8 cellular contexts compared by ENCODE assay signal in genomic region chr10:11684717-11685645, GRCh38. TPM values are rescaled to one million over a fixed set of nuclear protein-coding genes. Genes with fewer than 3 reads are reported as not detected.
A peak's percentile ranks its signal among the peaks of the same experiment; 100 is the strongest.
DNase-seq lines count a peak whose midpoint lies in the region; ATAC-seq and TF ChIP-seq lines count a peak whose summit lies in the region.

No MANE protein-coding gene starts in this region.

- H2BK120ac ChIP-seq in IMR-90 (ENCODE audit: low read depth, low read length) (0 out of 2 replicates have a peak overlapping the region, but pooled peaks have one; percentile 8), mesenchymal stem cell (ENCODE audit: low read depth, low read length) (no peak overlapping the region)

- H3K23ac ChIP-seq in IMR-90 (ENCODE audit: low read depth, low read length) (no peak overlapping the region), mesenchymal stem cell (ENCODE audit: low read length in 2 of 2) (no peak overlapping the region)

- TF ChIP-seq RAD21 in IMR-90 (IDR thresholded peaks at IDR 0.05; ENCODE audit: low read length): no peak

- H3K4me1 ChIP-seq in IMR-90 (ENCODE audit: control insufficient read depth, insufficient read depth, low read length) (no peaks in the 10 kb centered on the region), mesenchymal stem cell (ENCODE audit: control insufficient read depth, insufficient read depth, low read depth, low read length) (peaks cover 4% of the 10 kb centered on the region)

- H3K36me3 ChIP-seq in IMR-90 (ENCODE audit: control insufficient read depth, insufficient read depth, low read length) (no peaks in the 10 kb centered on the region), mesenchymal stem cell (ENCODE audit: control insufficient read depth in 1 of 2, insufficient read depth in 2 of 2, low read depth in 1 of 2, low read length in 2 of 2) (no peaks in the 10 kb centered on the region)

- 0 out of 2 replicates have a peak overlapping the region, but pooled peaks have one; percentile 2 for H3K27ac ChIP-seq in IMR-90 (ENCODE audit: insufficient read depth, low read length)
- peak overlapping the region; percentile 8 for H3K27ac ChIP-seq in mesenchymal stem cell (ENCODE audit: low read length, poor library complexity, severe bottlenecking)

- peak overlapping the region; percentile 72 for H3K4me3 Mint-ChIP-seq in activated CD4-positive, alpha-beta T cell treated with anti-CD3 and anti-CD28 coated beads for 36 hours
- H3K4me3 Mint-ChIP-seq in dendritic cell treated with granulocyte-macrophage colony-stimulating factor and Interleukin-4, amounts not matched to agents 40 ng/mL and 50 ng/mL, for 4 days: peak overlapping the region; percentile 77

- H3K14ac ChIP-seq in IMR-90 (replicated peaks; ENCODE audit: low read depth, low read length) (no peak overlapping the region), mesenchymal stem cell (ENCODE audit: low read length in 2 of 2) (no peak overlapping the region)

- H3K9me3 Mint-ChIP-seq in activated CD4-positive, alpha-beta T cell treated with anti-CD3 and anti-CD28 coated beads for 36 hours (ENCODE audit: low read depth): no peaks in the 10 kb centered on the region
- no peaks in the 10 kb centered on the region for H3K9me3 Mint-ChIP-seq in dendritic cell treated with granulocyte-macrophage colony-stimulating factor and Interleukin-4, amounts not matched to agents 40 ng/mL and 50 ng/mL, for 4 days

- 31% methylated on average over 8 of the region's 26 CpGs; no CpG with 5 or more reads in 1 of the 2 experiments for WGBS in IMR-90 (ENCODE audit: extremely low coverage in 2 of 2, insufficient read length in 1 of 2), 2 experiments
- 39% methylated on average over 26 of the region's 26 CpGs for WGBS in mesenchymal stem cell

- no peak overlapping the region for H2BK20ac ChIP-seq in IMR-90 (ENCODE audit: low read depth, low read length)

- H4K8ac ChIP-seq in IMR-90 (ENCODE audit: low read depth in 2 of 2, low read length in 2 of 2) (no peak overlapping the region), mesenchymal stem cell (ENCODE audit: low read length) (no peak overlapping the region)

- H3K27ac Mint-ChIP-seq in activated CD4-positive, alpha-beta T cell treated with anti-CD3 and anti-CD28 coated beads for 36 hours: peak overlapping the region; percentile 94
- H3K27ac Mint-ChIP-seq in dendritic cell treated with granulocyte-macrophage colony-stimulating factor and Interleukin-4, amounts not matched to agents 40 ng/mL and 50 ng/mL, for 4 days: peak overlapping the region; percentile 96

- H2BK15ac ChIP-seq in IMR-90 (ENCODE audit: low read depth, low read length) (no peak overlapping the region), mesenchymal stem cell (ENCODE audit: low read depth, poor library complexity, severe bottlenecking) (no peak overlapping the region)

- H3K4me3 ChIP-seq in IMR-90 (ENCODE audit: insufficient read depth, low read depth, low read length): peak overlapping the region; percentile 28
- H3K4me3 ChIP-seq in mesenchymal stem cell (ENCODE audit: insufficient read depth in 1 of 2, low read depth in 1 of 2, low read length in 2 of 2): peak overlapping the region in 1 of 2 experiments; percentile 76

- H3K18ac ChIP-seq in IMR-90 (ENCODE audit: low read depth, low read length) (peak overlapping the region; percentile 14; the same call in 1 of the 2 replicates), mesenchymal stem cell (ENCODE audit: low read depth in 1 of 2, low read length in 2 of 2) (no peak overlapping the region)

- POLR2A ChIA-PET in IMR-90 (lab: Charles Lee; ENCODE audit: unreplicated experiment): no interaction called here
- POLR2A ChIA-PET in activated CD4-positive, alpha-beta T cell treated with anti-CD3 and anti-CD28 coated beads for 36 hours (lab: Charles Lee): no interaction called here

- no TSS peak for BruUV-seq in IMR-90 (replicated peaks; lab: Mats Ljungman, UMichigan)

- peaks cover 49% of the 10 kb centered on the region for H3K4me1 Mint-ChIP-seq in activated CD4-positive, alpha-beta T cell treated with anti-CD3 and anti-CD28 coated beads for 36 hours
- peaks cover 69% of the 10 kb centered on the region for H3K4me1 Mint-ChIP-seq in dendritic cell treated with granulocyte-macrophage colony-stimulating factor and Interleukin-4, amounts not matched to agents 40 ng/mL and 50 ng/mL, for 4 days (ENCODE audit: low read depth)

- in situ Hi-C loops in IMR-90 (cut with MboI; ENCODE audit: low sequenced_read_pairs): no loop called here

- no peaks in the 10 kb centered on the region for H4K20me1 ChIP-seq in IMR-90 (ENCODE audit: insufficient read depth, low read length)

- no peaks in the 10 kb centered on the region for H3K79me1 ChIP-seq in IMR-90 (ENCODE audit: low read depth in 1 of 2, low read length in 2 of 2)
- H3K79me1 ChIP-seq in mesenchymal stem cell (replicated peaks; ENCODE audit: low read length, poor library complexity, severe bottlenecking): no peaks in the 10 kb centered on the region

- peaks cover 4% of the 10 kb centered on the region for H3K27me3 Mint-ChIP-seq in activated CD4-positive, alpha-beta T cell treated with anti-CD3 and anti-CD28 coated beads for 36 hours
- peaks cover 47% of the 10 kb centered on the region for H3K27me3 Mint-ChIP-seq in dendritic cell treated with granulocyte-macrophage colony-stimulating factor and Interleukin-4, amounts not matched to agents 40 ng/mL and 50 ng/mL, for 4 days

- H2AK5ac ChIP-seq in IMR-90 (ENCODE audit: low read depth, low read length): no peak overlapping the region
- H2AK5ac ChIP-seq in mesenchymal stem cell (ENCODE audit: low read length, severe bottlenecking): no peak overlapping the region

- H3K4me2 ChIP-seq in IMR-90 (ENCODE audit: low read depth, low read length) (peak overlapping the region; percentile 89), mesenchymal stem cell (ENCODE audit: low read length, poor library complexity, severe bottlenecking) (peak overlapping the region; percentile 63)

- CTCF ChIA-PET in IMR-90 (lab: Yijun Ruan, JAX): interaction anchor here (1.3 kb wide), 1 partner anchor 40 kb away, joined by 4 read pairs; no protein-coding TSS in a partner anchor
- CTCF ChIA-PET in activated CD4-positive, alpha-beta T cell treated with anti-CD3 and anti-CD28 coated beads for 36 hours (lab: Charles Lee): interaction anchor here (0.6 to 2.3 kb wide), 10 partner anchors 14 to 712 kb away, joined by 3 to 6 read pairs (median 4); no protein-coding TSS in a partner anchor

- no peak for TF ChIP-seq POLR2A in IMR-90 (IDR thresholded peaks at IDR 0.05; ENCODE audit: low read depth, low read length)

- H3K9me1 ChIP-seq in IMR-90 (ENCODE audit: insufficient read depth, low read length): no peaks in the 10 kb centered on the region; the same call in 1 of the 2 replicates

- no peak overlapping the region for H2BK12ac ChIP-seq in mesenchymal stem cell (ENCODE audit: low read length in 2 of 2)

- TF ChIP-seq CTCF in IMR-90 (conservative IDR thresholded peaks at IDR 0.05; ENCODE audit: low read depth, low read length): no peak

- dilution Hi-C loops in IMR-90 (cut with HindIII; ENCODE audit: low sequenced_read_pairs, unreplicated experiment): no loop called here

- no peak overlapping the region for H3K9ac ChIP-seq in IMR-90 (ENCODE audit: low read depth, low read length)
- H3K9ac ChIP-seq in mesenchymal stem cell (ENCODE audit: low read length): peak overlapping the region; percentile 78

- peak; percentile 78 for ATAC-seq in GM21447 (IDR thresholded peaks at IDR 0.05; ENCODE audit: unreplicated experiment)
- ATAC-seq in IMR-90 (ENCODE audit: low read depth): peak; percentile 85
- ATAC-seq in activated CD4-positive, alpha-beta T cell treated with anti-CD3 and anti-CD28 coated beads for 36 hours: peak; percentile 93

- DNase-seq in DMS79 (lab: John Stamatoyannopoulos, UW) (peak; percentile 22), IMR-90 (peak; percentile 86), mesenchymal stem cell (peak; percentile 83), COLO668 (lab: John Stamatoyannopoulos, UW; ENCODE audit: unreplicated experiment) (no peak)
- DNase-seq in activated CD4-positive, alpha-beta T cell treated with anti-CD3 and anti-CD28 coated beads for 36 hours: peak; percentile 81
- DNase-seq in stimulated activated CD8-positive, alpha-beta memory T cell treated with anti-CD3 and anti-CD28 coated beads, Interleukin-15, amount 100 ng/mL, for 4 hours (ENCODE audit: low read depth in 2 of 2): peak; percentile 15 to 17

- H2AFZ ChIP-seq in IMR-90 (replicated peaks; ENCODE audit: low read length, poor library complexity): peak overlapping the region; percentile 64
- no peak overlapping the region for H2AFZ ChIP-seq in mesenchymal stem cell (ENCODE audit: low read depth, low read length)

- H3K4ac ChIP-seq in IMR-90 (ENCODE audit: low read depth, low read length) (0 out of 2 replicates have a peak overlapping the region, but pooled peaks have one; percentile 6), mesenchymal stem cell (ENCODE audit: low read depth in 1 of 2, low read length in 2 of 2) (no peak overlapping the region)

- H4K91ac ChIP-seq in IMR-90 (ENCODE audit: insufficient read depth, low read depth, low read length) (no peak overlapping the region), mesenchymal stem cell (ENCODE audit: low read length) (no peak overlapping the region)

- no peaks in the 10 kb centered on the region for H3K36me3 Mint-ChIP-seq in activated CD4-positive, alpha-beta T cell treated with anti-CD3 and anti-CD28 coated beads for 36 hours (ENCODE audit: low read depth)
- H3K36me3 Mint-ChIP-seq in dendritic cell treated with granulocyte-macrophage colony-stimulating factor and Interleukin-4, amounts not matched to agents 40 ng/mL and 50 ng/mL, for 4 days (ENCODE audit: low read depth): no peaks in the 10 kb centered on the region

- peak overlapping the region; percentile 10 for H2AK9ac ChIP-seq in IMR-90 (replicated peaks; ENCODE audit: low read depth, low read length, poor library complexity)

- H2BK5ac ChIP-seq in IMR-90 (ENCODE audit: low read depth, low read length, poor library complexity, severe bottlenecking): peak overlapping the region; percentile 12
- no peak overlapping the region for H2BK5ac ChIP-seq in mesenchymal stem cell (ENCODE audit: low read depth, low read length, poor library complexity, severe bottlenecking)

- intact Hi-C loops in IMR-90 (cut with micrococcal nuclease): no loop called here
- intact Hi-C loops in activated CD4-positive, alpha-beta T cell treated with anti-CD3 and anti-CD28 coated beads for 36 hours (cut with DNase I, micrococcal nuclease): loop anchor here (1.0 to 2.0 kb wide), 6 partner anchors 25 to 521 kb away; partner anchors contain the start of gene USP6NL (in 2 of the 2)
- intact Hi-C loops in dendritic cell treated with granulocyte-macrophage colony-stimulating factor and Interleukin-4, amounts not matched to agents 40 ng/mL and 50 ng/mL, for 4 days (cut with micrococcal nuclease): loop anchor here (5.0 kb wide), 1 partner anchor 37 kb away; no protein-coding TSS in a partner anchor

- H3K9me3 ChIP-seq in IMR-90 (ENCODE audit: control insufficient read depth, insufficient read depth, low read length) (no peaks in the 10 kb centered on the region), mesenchymal stem cell (ENCODE audit: control insufficient read depth, low read length) (no peaks in the 10 kb centered on the region)

- no peak overlapping the region for H4K5ac ChIP-seq in IMR-90 (ENCODE audit: low read depth, low read length)

- no peak overlapping the region for H3K56ac ChIP-seq in IMR-90 (ENCODE audit: extremely low read depth, insufficient read depth, low read length)

- H3K27me3 ChIP-seq in IMR-90 (ENCODE audit: control insufficient read depth, insufficient read depth, low read length) (peaks cover 24% of the 10 kb centered on the region), mesenchymal stem cell (ENCODE audit: control insufficient read depth in 1 of 2, insufficient read depth in 1 of 2, low read length in 2 of 2) (peaks cover 32 to 37% of the 10 kb centered on the region in 2 experiments)

RNA-seq across cellular contexts. Expression of gene ECHDC3, which starts 57.2 kb away (rescaled TPM):
- 2.8 and 4.3 TPM in 2 replicates for total RNA-seq in IMR-90 (2012; rRNA removed)
- polyA plus RNA-seq in IMR-90 (2012; rRNA removed): 4.3 and 5.0 TPM in 2 replicates
- 2.4 and 7.3 TPM in 2 replicates for polyA plus RNA-seq in IMR-90 (2012; cell fraction: cytosol; rRNA removed)
- polyA plus RNA-seq in IMR-90 (2012; cell fraction: nucleus; rRNA removed; ENCODE audit: low replicate concordance): 3.5 and 4.9 TPM in 2 replicates
- 1 to 10 TPM; 3.5 to 3.8 TPM for total RNA-seq in activated CD4-positive, alpha-beta T cell treated with anti-CD3 and anti-CD28 coated beads for 36 hours
- 2.7 TPM for polyA plus RNA-seq in mesenchymal stem cell (2013, experiment 1 of 2)
- polyA plus RNA-seq in mesenchymal stem cell (2013, experiment 2 of 2): 2.6 TPM
